Comparison of ENCODE assay signal across 17 cellular contexts in the genomic region with DNA sequence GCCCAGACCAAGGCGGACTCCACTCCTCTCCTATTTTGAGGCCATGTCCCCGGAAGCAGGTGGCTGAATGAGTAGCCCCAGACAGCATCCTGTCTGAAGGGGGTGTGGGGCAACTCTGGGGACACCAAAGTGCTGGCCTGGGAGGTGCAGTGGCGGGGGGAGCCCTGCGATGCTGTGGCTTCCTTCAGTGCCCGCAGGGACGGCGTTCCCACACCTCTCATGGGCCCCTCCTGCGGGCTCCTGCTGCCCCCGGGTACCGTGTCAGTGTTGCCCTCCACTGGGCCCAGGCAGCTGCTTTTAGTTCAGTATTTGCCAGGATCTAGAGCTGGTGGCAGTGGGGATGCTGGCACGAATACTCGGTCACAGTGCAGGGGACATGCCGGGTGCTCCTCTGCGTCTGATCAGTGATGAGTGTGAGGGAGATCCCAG. TPM values are rescaled to one million over a fixed set of nuclear protein-coding genes. Genes with fewer than 3 reads are reported as not detected.
DNase-seq lines count a peak whose midpoint lies in the region; ATAC-seq, FAIRE-seq and TF ChIP-seq lines count a peak whose summit lies in the region.
"Had no signal": no experiment of that assay in that cellular context is flagged by ENCODE, and none has a peak within 500 bp of the region (broad histone marks: within the 10 kb centered on the region; RNA-seq: fewer than 3 reads in every experiment).

No MANE protein-coding gene starts in this region.

- intact Hi-C loops in K562 (cut with micrococcal nuclease), result no loop called here

- no peak overlapping the region for H3K4me3 Mint-ChIP-seq in nephron progenitor cell
- H3K4me3 Mint-ChIP-seq: CD4-positive, alpha-beta T cell; H9 had no signal

- TF ChIP-seq POLR2A in K562 (conservative IDR thresholded peaks at IDR 0.05), result peak; percentile 29; the same call in 1 of the 2 replicates

- H3K9me1 ChIP-seq in K562 (ENCODE audit: control insufficient read depth, insufficient read depth, low read length), result peaks cover 4% of the 10 kb centered on the region

- no peak overlapping the region for H3K4me2 ChIP-seq in SK-N-SH
- no peak overlapping the region for H3K4me2 ChIP-seq in K562 (ENCODE audit: insufficient read depth, low read length)

- H3K27ac ChIP-seq in SK-N-SH (ENCODE audit: low read depth in 2 of 2, low read length in 1 of 2) (no peak overlapping the region), KOPT-K1 (ENCODE audit: low read depth, low read length, poor library complexity, severe bottlenecking) (peak overlapping the region; percentile 1), K562 (ENCODE audit: extremely low read depth, low read depth, low read length) (no peak overlapping the region)

- TF ChIP-seq EP300 in SK-N-SH (IDR thresholded peaks at IDR 0.05; ENCODE audit: borderline replicate concordance in 1 of 2, low read depth in 1 of 2, low read length in 1 of 2) (no peak), K562 (IDR thresholded peaks at IDR 0.05; ENCODE audit: low read length) (no peak)

- H3K36me3 ChIP-seq in SK-N-SH (replicated peaks in 1 of 2; ENCODE audit: control insufficient read depth in 1 of 2, insufficient read depth in 2 of 2, low read length in 1 of 2), result no peaks in the 10 kb centered on the region
- H3K36me3 ChIP-seq in KOPT-K1 (ENCODE audit: insufficient read depth, low read length), result peaks cover 14% of the 10 kb centered on the region; the same call in 1 of the 2 replicates
- peaks cover 7% of the 10 kb centered on the region; the same call in 1 of the 3 replicates for H3K36me3 ChIP-seq in K562 (ENCODE audit: control insufficient read depth, insufficient read depth, low read length)

- H3K79me2 ChIP-seq in SK-N-SH (ENCODE audit: insufficient read depth) (no peaks in the 10 kb centered on the region), K562 (ENCODE audit: control insufficient read depth, insufficient read depth, low read length) (no peaks in the 10 kb centered on the region)

- peaks cover 4% of the 10 kb centered on the region for H3K9me3 Mint-ChIP-seq in nephron progenitor cell
- H3K9me3 Mint-ChIP-seq: CD4-positive, alpha-beta T cell; H9 had no signal

- peaks cover 9% of the 10 kb centered on the region; the same call in 1 of the 2 replicates for H4K20me1 ChIP-seq in SK-N-SH (ENCODE audit: insufficient read depth)
- peaks cover 13% of the 10 kb centered on the region; the same call in 1 of the 2 replicates for H4K20me1 ChIP-seq in K562 (replicated peaks; ENCODE audit: control insufficient read depth, insufficient read depth, low read length)

- DNase-seq in SK-N-SH (no peak), K562 (ENCODE audit: extremely low read depth in 1 of 4, low spot score in 3 of 4) (no peak), nephron progenitor cell (no peak), cerebellar nuclear complex (lab: John Stamatoyannopoulos, UW) (no peak), NCI-H1105 treated with DMSO at 0.1 percent for 48 hours (lab: John Stamatoyannopoulos, UW) (no peak)
- DNase-seq: CD4-positive, alpha-beta T cell; H9; IMR-90; MV-4-11; NCI-H1436 treated with DMSO at 0.1 percent for 48 hours; NCI-H2107; NCI-H226; PC-3 had no signal

- CTCF ChIA-PET in SK-N-SH (lab: Yijun Ruan, JAX) (interaction anchor here (0.5 to 2.7 kb wide), 7 partner anchors 10 to 281 kb away, joined by 3 to 7 read pairs (median 3); no protein-coding TSS in a partner anchor), K562 (lab: Yijun Ruan, JAX; ENCODE audit: low intra/inter-chr PET ratio) (no interaction called here)

- H3K9me2 ChIP-seq in SK-N-SH, result no peaks in the 10 kb centered on the region

- 81% methylated on average over 3 of the region's 14 CpGs for WGBS in SK-N-SH (ENCODE audit: low lambda C conversion rate)
- 45% methylated on average over 14 of the region's 14 CpGs for WGBS in K562 (ENCODE audit: insufficient coverage, low coverage, missing lambda C conversion rate)

- H2AFZ ChIP-seq in SK-N-SH (ENCODE audit: low read depth), result no peak overlapping the region
- no peak overlapping the region for H2AFZ ChIP-seq in K562 (ENCODE audit: low read depth, low read length)

- BruUV-seq in K562 (replicated peaks; lab: Mats Ljungman, UMichigan), result no TSS peak

- no peak for FAIRE-seq in K562 (lab: Jason Lieb, UNC)
- FAIRE-seq: A204.1 had no signal

- in situ Hi-C loops in K562 (cut with MboI), result no loop called here

- H3K27ac Mint-ChIP-seq in nephron progenitor cell, result peak overlapping the region; percentile 21
- H3K27ac Mint-ChIP-seq: CD4-positive, alpha-beta T cell; H9 had no signal

- peaks cover 0 to 35% of the 10 kb centered on the region in 2 experiments; a peak in 1 of 4 replicates for H3K4me1 ChIP-seq in SK-N-SH (ENCODE audit: control insufficient read depth in 1 of 2, insufficient read depth in 2 of 2, low read depth in 1 of 2, low read length in 1 of 2)
- peaks cover 0 to 53% of the 10 kb centered on the region in 2 experiments; a peak in 2 of 5 replicates for H3K4me1 ChIP-seq in K562 (replicated peaks in 1 of 2; ENCODE audit: control insufficient read depth in 2 of 2, insufficient read depth in 2 of 2, low read length in 2 of 2)

- ATAC-seq in SK-N-SH treated with all-trans-retinoic acid at 6 μM for 48 hours, result peak; percentile 2
- ATAC-seq in K562, result no peak
- ATAC-seq in HG02642 (IDR thresholded peaks at IDR 0.05; ENCODE audit: poor library complexity, unreplicated experiment), result no peak

- TF ChIP-seq CTCF in SK-N-SH (IDR thresholded peaks at IDR 0.05) (no peak), K562 (IDR thresholded peaks at IDR 0.05 in 2 of 3, conservative IDR thresholded peaks at IDR 0.05 in 1 of 3; ENCODE audit: insufficient read depth in 2 of 3, low read depth in 1 of 3, low read length in 3 of 3) (no peak), nephron progenitor cell (IDR thresholded peaks at IDR 0.05) (no peak)

- H3K9me3 ChIP-seq in SK-N-SH (no peaks in the 10 kb centered on the region), KOPT-K1 (ENCODE audit: insufficient read depth, low read length, poor library complexity, severe bottlenecking) (no peaks in the 10 kb centered on the region), K562 (replicated peaks; ENCODE audit: control insufficient read depth, insufficient read depth, low read depth, low read length) (0 out of 2 replicates have a peak, but pooled peaks cover 2% of the 10 kb centered on the region)

- H3K27me3 Mint-ChIP-seq in nephron progenitor cell (ENCODE audit: low read depth, poor library complexity), result peaks cover 34% of the 10 kb centered on the region

- peaks cover 12% of the 10 kb centered on the region for H3F3A ChIP-seq in SK-N-SH (replicated peaks; ENCODE audit: insufficient read depth)

- TF ChIP-seq RAD21 in SK-N-SH (IDR thresholded peaks at IDR 0.05; ENCODE audit: low read length), result no peak
- TF ChIP-seq RAD21 in K562 (CRISPR knock-in tag; conservative IDR thresholded peaks at IDR 0.05 in 1 of 2, IDR thresholded peaks at IDR 0.05 in 1 of 2), result no peak

- H3K4me3 ChIP-seq in SK-N-SH (ENCODE audit: low read depth in 2 of 2, low read length in 1 of 2), result no peak overlapping the region
- no peak overlapping the region for H3K4me3 ChIP-seq in K562

- no peak overlapping the region for H3K9ac ChIP-seq in SK-N-SH
- peak overlapping the region in 1 of 2 experiments; percentile 68; a peak in 1 of 4 replicates for H3K9ac ChIP-seq in K562 (ENCODE audit: insufficient read depth in 1 of 2, low read depth in 2 of 2, low read length in 2 of 2)

- POLR2A ChIA-PET in SK-N-SH (lab: Yijun Ruan, JAX), result interaction anchor here (0.7 to 1.0 kb wide), 3 partner anchors 17 to 34 kb away, joined by 3 to 5 read pairs (median 4); no protein-coding TSS in a partner anchor
- POLR2A ChIA-PET in K562 (lab: Yijun Ruan, JAX), result interaction anchor here (0.7 to 1.8 kb wide), 3 partner anchors 8 to 59 kb away, joined by 3 to 6 read pairs (median 3); no protein-coding TSS in a partner anchor

- H3K4me1 Mint-ChIP-seq in nephron progenitor cell, result peaks cover 10% of the 10 kb centered on the region

- no peaks in the 10 kb centered on the region for H3K36me3 Mint-ChIP-seq in nephron progenitor cell (ENCODE audit: low read depth)

- H3K27me3 ChIP-seq in SK-N-SH (ENCODE audit: insufficient read depth), result no peaks in the 10 kb centered on the region
- 0 out of 5 replicates have a peak, but pooled peaks cover 0 to 3% of the 10 kb centered on the region in 2 experiments for H3K27me3 ChIP-seq in K562 (ENCODE audit: control insufficient read depth in 2 of 2, insufficient read depth in 2 of 2, low read length in 2 of 2)

RNA-seq across cellular contexts. Expression of gene FSCN2, which starts 5.5 kb away (rescaled TPM):
- 2.0 and 2.1 TPM in 2 replicates for polyA plus RNA-seq in SK-N-SH (2012; rRNA removed)
- polyA plus RNA-seq in SK-N-SH (2012; cell fraction: cytosol; rRNA removed), result 0.31 and 0.79 TPM in 2 replicates
- polyA plus RNA-seq in SK-N-SH (2012; cell fraction: nucleus; rRNA removed), result 10.6 and 13.6 TPM in 2 replicates
- total RNA-seq in K562 (2011; cell fraction: chromatin; rRNA removed; ENCODE audit: low replicate concordance), result 0.23 TPM in 1 of 2 replicates, not detected in the other
- 0.26 and 0.33 TPM in 2 replicates for total RNA-seq in K562 (2011; cell fraction: nucleolus; rRNA removed)
- 0.37 TPM in 1 of 2 replicates, not detected in the other for total RNA-seq in K562 (2011; cell fraction: nucleoplasm; rRNA removed)
- total RNA-seq in K562 (2014; rRNA removed), result not detected in 2 replicates
- not detected in 2 replicates for total RNA-seq in K562 (2014; rRNA removed; fragmentation: Illumina TruSeq; extraction: Trizol)
- not detected in 2 replicates for total RNA-seq in K562 (2015; rRNA removed; fragmentation: Illumina TruSeq; extraction: Trizol)
- total RNA-seq in K562 (2021), result not detected in 2 replicates
- not detected in 2 replicates for polyA plus RNA-seq in K562 (2011; rRNA removed)
- not detected in 2 replicates for polyA plus RNA-seq in K562 (2011; cell fraction: cytosol; rRNA removed)
- polyA plus RNA-seq in K562 (2011; cell fraction: nucleus; rRNA removed), result 0.14 TPM in 1 of 2 replicates, not detected in the other
- polyA plus RNA-seq in K562 (2012), result 0.25 and 0.30 TPM in 2 replicates
- polyA plus RNA-seq in K562 (2014; fragmentation: Illumina TruSeq; extraction: Trizol), result not detected in 2 replicates
- polyA plus RNA-seq in K562 (2014; fragmentation: Nextera tagmentation; extraction: Ambion mirVana), result not detected
- polyA plus RNA-seq in K562 (2014; rRNA removed), result 0.08 TPM in 1 of 2 replicates, not detected in the other
- not detected in 2 replicates for polyA minus RNA-seq in K562 (2011; rRNA and poly(A)+ RNA removed)
- polyA minus RNA-seq in K562 (2011; cell fraction: cytosol; rRNA and poly(A)+ RNA removed), result not detected in 2 replicates
- polyA minus RNA-seq in K562 (2011; cell fraction: nucleus; rRNA and poly(A)+ RNA removed), result 0.13 TPM in 1 of 2 replicates, not detected in the other

RNA-seq across cellular contexts. Expression of gene FAAP100, which starts 18.4 kb away (rescaled TPM):
- polyA plus RNA-seq in SK-N-SH (2012; rRNA removed) (17.1 and 18.9 TPM in 2 replicates), K562 (2011; rRNA removed) (12.6 and 15.2 TPM in 2 replicates), K562 (2014; fragmentation: Illumina TruSeq; extraction: Trizol) (7.6 and 25.3 TPM in 2 replicates), K562 (2014; fragmentation: Nextera tagmentation; extraction: Ambion mirVana) (under 1 TPM; 0.31 to 0.69 TPM), K562 (2014; rRNA removed) (38.6 and 42.4 TPM in 2 replicates)
- polyA plus RNA-seq in SK-N-SH (2012; cell fraction: cytosol; rRNA removed), result 6.8 and 12.0 TPM in 2 replicates
- 94.3 and 134 TPM in 2 replicates for polyA plus RNA-seq in SK-N-SH (2012; cell fraction: nucleus; rRNA removed)
- 44.9 and 197 TPM in 2 replicates for total RNA-seq in K562 (2011; cell fraction: chromatin; rRNA removed; ENCODE audit: low replicate concordance)
- 108 and 129 TPM in 2 replicates for total RNA-seq in K562 (2011; cell fraction: nucleolus; rRNA removed)
- total RNA-seq in K562 (2011; cell fraction: nucleoplasm; rRNA removed), result 63.6 and 65.2 TPM in 2 replicates
- total RNA-seq in K562 (2014; rRNA removed) (33.2 and 39.0 TPM in 2 replicates), K562 (2014; rRNA removed; fragmentation: Illumina TruSeq; extraction: Trizol) (3.9 and 8.6 TPM in 2 replicates), K562 (2015; rRNA removed; fragmentation: Illumina TruSeq; extraction: Trizol) (18.9 and 20.9 TPM in 2 replicates), K562 (2021) (51.2 and 52.5 TPM in 2 replicates)
- 18.3 and 47.5 TPM in 2 replicates for polyA plus RNA-seq in K562 (2011; cell fraction: cytosol; rRNA removed)
- polyA plus RNA-seq in K562 (2011; cell fraction: nucleus; rRNA removed), result 42.7 and 112 TPM in 2 replicates
- 22.5 and 27.7 TPM in 2 replicates for polyA plus RNA-seq in K562 (2012)
- polyA minus RNA-seq in K562 (2011; rRNA and poly(A)+ RNA removed), result 4.7 and 7.0 TPM in 2 replicates
- polyA minus RNA-seq in K562 (2011; cell fraction: cytosol; rRNA and poly(A)+ RNA removed), result 19.5 and 23.0 TPM in 2 replicates
- polyA minus RNA-seq in K562 (2011; cell fraction: nucleus; rRNA and poly(A)+ RNA removed), result 58.6 and 62.1 TPM in 2 replicates

RNA-seq across cellular contexts. Expression of gene ACTG1, which starts 21.1 kb away (rescaled TPM):
- polyA plus RNA-seq in SK-N-SH (2012; rRNA removed) (3,367 and 7,871 TPM in 2 replicates), K562 (2011; rRNA removed) (224 and 602 TPM in 2 replicates), K562 (2014; fragmentation: Illumina TruSeq; extraction: Trizol) (990 and 2,987 TPM in 2 replicates), K562 (2014; fragmentation: Nextera tagmentation; extraction: Ambion mirVana) (100 to 1,000 TPM; 259 to 386 TPM), K562 (2014; rRNA removed) (831 and 1,109 TPM in 2 replicates)
- 4,016 and 6,640 TPM in 2 replicates for polyA plus RNA-seq in SK-N-SH (2012; cell fraction: cytosol; rRNA removed)
- polyA plus RNA-seq in SK-N-SH (2012; cell fraction: nucleus; rRNA removed), result 7,589 and 12,425 TPM in 2 replicates
- total RNA-seq in K562 (2011; cell fraction: chromatin; rRNA removed; ENCODE audit: low replicate concordance), result 264 and 482 TPM in 2 replicates
- total RNA-seq in K562 (2011; cell fraction: nucleolus; rRNA removed), result 393 and 500 TPM in 2 replicates
- total RNA-seq in K562 (2011; cell fraction: nucleoplasm; rRNA removed), result 388 and 427 TPM in 2 replicates
- total RNA-seq in K562 (2014; rRNA removed) (1,572 and 2,328 TPM in 2 replicates), K562 (2014; rRNA removed; fragmentation: Illumina TruSeq; extraction: Trizol) (512 and 566 TPM in 2 replicates), K562 (2015; rRNA removed; fragmentation: Illumina TruSeq; extraction: Trizol) (568 and 574 TPM in 2 replicates), K562 (2021) (1,775 and 1,801 TPM in 2 replicates)
- 901 and 1,415 TPM in 2 replicates for polyA plus RNA-seq in K562 (2011; cell fraction: cytosol; rRNA removed)
- 1,206 and 1,333 TPM in 2 replicates for polyA plus RNA-seq in K562 (2011; cell fraction: nucleus; rRNA removed)
- 1,311 and 3,206 TPM in 2 replicates for polyA plus RNA-seq in K562 (2012)
- 205 and 410 TPM in 2 replicates for polyA minus RNA-seq in K562 (2011; rRNA and poly(A)+ RNA removed)
- 580 and 1,178 TPM in 2 replicates for polyA minus RNA-seq in K562 (2011; cell fraction: cytosol; rRNA and poly(A)+ RNA removed)
- 230 and 388 TPM in 2 replicates for polyA minus RNA-seq in K562 (2011; cell fraction: nucleus; rRNA and poly(A)+ RNA removed)
